Comparison of ENCODE assay signal across 1 cellular context in the genomic region with DNA sequence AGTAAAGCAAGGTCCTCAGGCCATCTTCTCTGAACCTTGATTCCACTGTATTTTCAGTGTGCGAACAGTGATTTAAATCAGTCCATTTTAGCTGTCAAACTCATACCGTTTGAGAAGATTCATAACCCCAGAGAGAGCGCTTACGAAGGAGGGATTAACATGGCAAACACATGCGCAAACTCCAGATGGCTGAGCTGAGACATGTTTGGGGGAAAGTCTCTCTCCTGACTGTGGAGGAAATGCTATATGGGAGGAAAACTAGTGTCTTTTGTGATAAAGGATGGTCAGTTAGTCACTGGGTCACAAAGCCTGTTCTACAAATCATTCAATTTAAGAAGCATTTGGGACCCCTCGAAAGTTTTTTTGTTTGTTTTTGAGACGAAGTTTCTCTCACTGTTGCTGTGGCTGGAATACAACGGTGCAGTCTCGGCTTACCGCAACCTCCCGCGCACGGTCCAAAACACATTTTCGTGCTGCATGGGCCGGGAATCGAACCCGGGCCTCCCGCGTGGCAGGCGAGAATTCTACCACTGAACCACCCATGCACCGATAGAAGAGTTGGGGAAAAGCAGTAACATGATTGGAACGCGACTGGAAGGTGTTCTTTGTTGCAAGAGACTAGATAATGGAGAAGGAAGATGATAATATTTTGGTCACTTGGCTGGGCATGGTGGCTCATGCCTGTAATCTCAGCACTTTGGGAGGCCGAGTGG.
TF ChIP-seq lines count a peak whose summit lies in the region.

No MANE protein-coding gene starts in this region.

TF ChIP-seq in K562, 482 proteins besides CTCF, POLR2A, EP300 and RAD21 (continued from another document and continues in another):
- TF ChIP-seq, protein P1, sequence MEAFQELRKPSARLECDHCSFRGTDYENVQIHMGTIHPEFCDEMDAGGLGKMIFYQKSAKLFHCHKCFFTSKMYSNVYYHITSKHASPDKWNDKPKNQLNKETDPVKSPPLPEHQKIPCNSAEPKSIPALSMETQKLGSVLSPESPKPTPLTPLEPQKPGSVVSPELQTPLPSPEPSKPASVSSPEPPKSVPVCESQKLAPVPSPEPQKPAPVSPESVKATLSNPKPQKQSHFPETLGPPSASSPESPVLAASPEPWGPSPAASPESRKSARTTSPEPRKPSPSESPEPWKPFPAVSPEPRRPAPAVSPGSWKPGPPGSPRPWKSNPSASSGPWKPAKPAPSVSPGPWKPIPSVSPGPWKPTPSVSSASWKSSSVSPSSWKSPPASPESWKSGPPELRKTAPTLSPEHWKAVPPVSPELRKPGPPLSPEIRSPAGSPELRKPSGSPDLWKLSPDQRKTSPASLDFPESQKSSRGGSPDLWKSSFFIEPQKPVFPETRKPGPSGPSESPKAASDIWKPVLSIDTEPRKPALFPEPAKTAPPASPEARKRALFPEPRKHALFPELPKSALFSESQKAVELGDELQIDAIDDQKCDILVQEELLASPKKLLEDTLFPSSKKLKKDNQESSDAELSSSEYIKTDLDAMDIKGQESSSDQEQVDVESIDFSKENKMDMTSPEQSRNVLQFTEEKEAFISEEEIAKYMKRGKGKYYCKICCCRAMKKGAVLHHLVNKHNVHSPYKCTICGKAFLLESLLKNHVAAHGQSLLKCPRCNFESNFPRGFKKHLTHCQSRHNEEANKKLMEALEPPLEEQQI (IDR thresholded peaks at IDR 0.05) = no peak
- TF ChIP-seq ARID2 (IDR thresholded peaks at IDR 0.05) (no peak), THRAP3 (IDR thresholded peaks at IDR 0.05; ENCODE audit: borderline replicate concordance) (no peak), ZNF830 (CRISPR knock-in tag; IDR thresholded peaks at IDR 0.05) (no peak), SP2 (IDR thresholded peaks at IDR 0.05; ENCODE audit: extremely low read depth, low read depth, low read length, poor library complexity, severe bottlenecking) (no peak), ZNF79 (CRISPR knock-in tag; IDR thresholded peaks at IDR 0.05; ENCODE audit: low read depth) (no peak), ZFP36 (IDR thresholded peaks at IDR 0.05; ENCODE audit: low read depth, low read length, partially characterized antibody) (no peak), CBFA2T2 (conservative IDR thresholded peaks at IDR 0.05) (no peak), RBBP5 (IDR thresholded peaks at IDR 0.05; ENCODE audit: borderline replicate concordance, insufficient read depth, low read length, poor library complexity, severe bottlenecking) (no peak), RB1 (IDR thresholded peaks at IDR 0.05; ENCODE audit: low read depth) (0 out of 2 replicates have a peak, but pooled peaks have one; percentile 25), RBFOX2 (IDR thresholded peaks at IDR 0.05; ENCODE audit: low read depth, low read length) (no peak), SMAD1 (IDR thresholded peaks at IDR 0.05; ENCODE audit: low read depth, low read length, partially characterized antibody) (no peak), HIVEP1 (CRISPR knock-in tag; IDR thresholded peaks at IDR 0.05) (no peak), TCF3 (CRISPR knock-in tag; IDR thresholded peaks at IDR 0.05) (no peak), MCM2 (IDR thresholded peaks at IDR 0.05; ENCODE audit: low read depth) (no peak), ZNF133 (CRISPR knock-in tag; IDR thresholded peaks at IDR 0.05) (no peak), TBP (optimal IDR thresholded peaks at IDR 0.05; ENCODE audit: low read depth, low read length) (peak; percentile 99), ERF (CRISPR knock-in tag; IDR thresholded peaks at IDR 0.05) (no peak), KAT8 (IDR thresholded peaks at IDR 0.05; ENCODE audit: low read depth) (no peak), RBM34 (IDR thresholded peaks at IDR 0.05; ENCODE audit: borderline replicate concordance, insufficient read depth, low read length) (no peak), C11orf30 (IDR thresholded peaks at IDR 0.05; ENCODE audit: low read depth) (no peak), SMAD2 (IDR thresholded peaks at IDR 0.05; ENCODE audit: low read depth, low read length) (no peak), PTRF (tag; IDR thresholded peaks at IDR 0.05) (no peak), ETS2 (tag; IDR thresholded peaks at IDR 0.05; ENCODE audit: borderline replicate concordance, poor library complexity, severe bottlenecking) (no peak), SMARCA4 (IDR thresholded peaks at IDR 0.05) (no peak), NFATC3 (IDR thresholded peaks at IDR 0.05) (no peak), ZNF217 (CRISPR knock-in tag; IDR thresholded peaks at IDR 0.05) (no peak), ZNF232 (CRISPR knock-in tag; IDR thresholded peaks at IDR 0.05) (no peak), ZNF444 (CRISPR knock-in tag; IDR thresholded peaks at IDR 0.05) (no peak), NFXL1 (CRISPR knock-in tag; IDR thresholded peaks at IDR 0.05) (no peak), GABPB2 (CRISPR knock-in tag; conservative IDR thresholded peaks at IDR 0.05) (no peak), ZFPM2 (CRISPR knock-in tag; IDR thresholded peaks at IDR 0.05) (no peak), ZNF431 (CRISPR knock-in tag; IDR thresholded peaks at IDR 0.05) (no peak), ZNF146 (CRISPR knock-in tag; IDR thresholded peaks at IDR 0.05; ENCODE audit: unreplicated experiment) (no peak)
- TF ChIP-seq, protein P2, sequence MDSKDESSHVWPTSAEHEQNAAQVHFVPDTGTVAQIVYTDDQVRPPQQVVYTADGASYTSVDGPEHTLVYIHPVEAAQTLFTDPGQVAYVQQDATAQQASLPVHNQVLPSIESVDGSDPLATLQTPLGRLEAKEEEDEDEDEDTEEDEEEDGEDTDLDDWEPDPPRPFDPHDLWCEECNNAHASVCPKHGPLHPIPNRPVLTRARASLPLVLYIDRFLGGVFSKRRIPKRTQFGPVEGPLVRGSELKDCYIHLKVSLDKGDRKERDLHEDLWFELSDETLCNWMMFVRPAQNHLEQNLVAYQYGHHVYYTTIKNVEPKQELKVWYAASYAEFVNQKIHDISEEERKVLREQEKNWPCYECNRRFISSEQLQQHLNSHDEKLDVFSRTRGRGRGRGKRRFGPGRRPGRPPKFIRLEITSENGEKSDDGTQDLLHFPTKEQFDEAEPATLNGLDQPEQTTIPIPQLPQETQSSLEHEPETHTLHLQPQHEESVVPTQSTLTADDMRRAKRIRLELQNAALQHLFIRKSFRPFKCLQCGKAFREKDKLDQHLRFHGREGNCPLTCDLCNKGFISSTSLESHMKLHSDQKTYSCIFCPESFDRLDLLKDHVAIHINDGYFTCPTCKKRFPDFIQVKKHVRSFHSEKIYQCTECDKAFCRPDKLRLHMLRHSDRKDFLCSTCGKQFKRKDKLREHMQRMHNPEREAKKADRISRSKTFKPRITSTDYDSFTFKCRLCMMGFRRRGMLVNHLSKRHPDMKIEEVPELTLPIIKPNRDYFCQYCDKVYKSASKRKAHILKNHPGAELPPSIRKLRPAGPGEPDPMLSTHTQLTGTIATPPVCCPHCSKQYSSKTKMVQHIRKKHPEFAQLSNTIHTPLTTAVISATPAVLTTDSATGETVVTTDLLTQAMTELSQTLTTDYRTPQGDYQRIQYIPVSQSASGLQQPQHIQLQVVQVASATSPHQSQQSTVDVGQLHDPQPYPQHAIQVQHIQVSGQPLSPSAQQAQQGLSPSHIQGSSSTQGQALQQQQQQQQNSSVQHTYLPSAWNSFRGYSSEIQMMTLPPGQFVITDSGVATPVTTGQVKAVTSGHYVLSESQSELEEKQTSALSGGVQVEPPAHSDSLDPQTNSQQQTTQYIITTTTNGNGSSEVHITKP (IDR thresholded peaks at IDR 0.05; ENCODE audit: partially characterized antibody) = no peak
- TF ChIP-seq, protein P3, sequence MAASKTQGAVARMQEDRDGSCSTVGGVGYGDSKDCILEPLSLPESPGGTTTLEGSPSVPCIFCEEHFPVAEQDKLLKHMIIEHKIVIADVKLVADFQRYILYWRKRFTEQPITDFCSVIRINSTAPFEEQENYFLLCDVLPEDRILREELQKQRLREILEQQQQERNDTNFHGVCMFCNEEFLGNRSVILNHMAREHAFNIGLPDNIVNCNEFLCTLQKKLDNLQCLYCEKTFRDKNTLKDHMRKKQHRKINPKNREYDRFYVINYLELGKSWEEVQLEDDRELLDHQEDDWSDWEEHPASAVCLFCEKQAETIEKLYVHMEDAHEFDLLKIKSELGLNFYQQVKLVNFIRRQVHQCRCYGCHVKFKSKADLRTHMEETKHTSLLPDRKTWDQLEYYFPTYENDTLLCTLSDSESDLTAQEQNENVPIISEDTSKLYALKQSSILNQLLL (CRISPR knock-in tag; IDR thresholded peaks at IDR 0.05; ENCODE audit: borderline replicate concordance) = no peak
- TF ChIP-seq, protein P4, sequence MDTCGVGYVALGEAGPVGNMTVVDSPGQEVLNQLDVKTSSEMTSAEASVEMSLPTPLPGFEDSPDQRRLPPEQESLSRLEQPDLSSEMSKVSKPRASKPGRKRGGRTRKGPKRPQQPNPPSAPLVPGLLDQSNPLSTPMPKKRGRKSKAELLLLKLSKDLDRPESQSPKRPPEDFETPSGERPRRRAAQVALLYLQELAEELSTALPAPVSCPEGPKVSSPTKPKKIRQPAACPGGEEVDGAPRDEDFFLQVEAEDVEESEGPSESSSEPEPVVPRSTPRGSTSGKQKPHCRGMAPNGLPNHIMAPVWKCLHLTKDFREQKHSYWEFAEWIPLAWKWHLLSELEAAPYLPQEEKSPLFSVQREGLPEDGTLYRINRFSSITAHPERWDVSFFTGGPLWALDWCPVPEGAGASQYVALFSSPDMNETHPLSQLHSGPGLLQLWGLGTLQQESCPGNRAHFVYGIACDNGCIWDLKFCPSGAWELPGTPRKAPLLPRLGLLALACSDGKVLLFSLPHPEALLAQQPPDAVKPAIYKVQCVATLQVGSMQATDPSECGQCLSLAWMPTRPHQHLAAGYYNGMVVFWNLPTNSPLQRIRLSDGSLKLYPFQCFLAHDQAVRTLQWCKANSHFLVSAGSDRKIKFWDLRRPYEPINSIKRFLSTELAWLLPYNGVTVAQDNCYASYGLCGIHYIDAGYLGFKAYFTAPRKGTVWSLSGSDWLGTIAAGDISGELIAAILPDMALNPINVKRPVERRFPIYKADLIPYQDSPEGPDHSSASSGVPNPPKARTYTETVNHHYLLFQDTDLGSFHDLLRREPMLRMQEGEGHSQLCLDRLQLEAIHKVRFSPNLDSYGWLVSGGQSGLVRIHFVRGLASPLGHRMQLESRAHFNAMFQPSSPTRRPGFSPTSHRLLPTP (IDR thresholded peaks at IDR 0.05; ENCODE audit: borderline replicate concordance, extremely low read depth, insufficient read length) = peak; percentile 64
- TF ChIP-seq, protein P5, sequence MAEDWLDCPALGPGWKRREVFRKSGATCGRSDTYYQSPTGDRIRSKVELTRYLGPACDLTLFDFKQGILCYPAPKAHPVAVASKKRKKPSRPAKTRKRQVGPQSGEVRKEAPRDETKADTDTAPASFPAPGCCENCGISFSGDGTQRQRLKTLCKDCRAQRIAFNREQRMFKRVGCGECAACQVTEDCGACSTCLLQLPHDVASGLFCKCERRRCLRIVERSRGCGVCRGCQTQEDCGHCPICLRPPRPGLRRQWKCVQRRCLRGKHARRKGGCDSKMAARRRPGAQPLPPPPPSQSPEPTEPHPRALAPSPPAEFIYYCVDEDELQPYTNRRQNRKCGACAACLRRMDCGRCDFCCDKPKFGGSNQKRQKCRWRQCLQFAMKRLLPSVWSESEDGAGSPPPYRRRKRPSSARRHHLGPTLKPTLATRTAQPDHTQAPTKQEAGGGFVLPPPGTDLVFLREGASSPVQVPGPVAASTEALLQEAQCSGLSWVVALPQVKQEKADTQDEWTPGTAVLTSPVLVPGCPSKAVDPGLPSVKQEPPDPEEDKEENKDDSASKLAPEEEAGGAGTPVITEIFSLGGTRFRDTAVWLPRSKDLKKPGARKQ (CRISPR knock-in tag; IDR thresholded peaks at IDR 0.05) = no peak
- TF ChIP-seq, protein P6, sequence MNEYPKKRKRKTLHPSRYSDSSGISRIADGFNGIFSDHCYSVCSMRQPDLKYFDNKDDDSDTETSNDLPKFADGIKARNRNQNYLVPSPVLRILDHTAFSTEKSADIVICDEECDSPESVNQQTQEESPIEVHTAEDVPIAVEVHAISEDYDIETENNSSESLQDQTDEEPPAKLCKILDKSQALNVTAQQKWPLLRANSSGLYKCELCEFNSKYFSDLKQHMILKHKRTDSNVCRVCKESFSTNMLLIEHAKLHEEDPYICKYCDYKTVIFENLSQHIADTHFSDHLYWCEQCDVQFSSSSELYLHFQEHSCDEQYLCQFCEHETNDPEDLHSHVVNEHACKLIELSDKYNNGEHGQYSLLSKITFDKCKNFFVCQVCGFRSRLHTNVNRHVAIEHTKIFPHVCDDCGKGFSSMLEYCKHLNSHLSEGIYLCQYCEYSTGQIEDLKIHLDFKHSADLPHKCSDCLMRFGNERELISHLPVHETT (CRISPR knock-in tag; conservative IDR thresholded peaks at IDR 0.05 in 1 of 2, IDR thresholded peaks at IDR 0.05 in 1 of 2) = no peak
- TF ChIP-seq, protein P7, sequence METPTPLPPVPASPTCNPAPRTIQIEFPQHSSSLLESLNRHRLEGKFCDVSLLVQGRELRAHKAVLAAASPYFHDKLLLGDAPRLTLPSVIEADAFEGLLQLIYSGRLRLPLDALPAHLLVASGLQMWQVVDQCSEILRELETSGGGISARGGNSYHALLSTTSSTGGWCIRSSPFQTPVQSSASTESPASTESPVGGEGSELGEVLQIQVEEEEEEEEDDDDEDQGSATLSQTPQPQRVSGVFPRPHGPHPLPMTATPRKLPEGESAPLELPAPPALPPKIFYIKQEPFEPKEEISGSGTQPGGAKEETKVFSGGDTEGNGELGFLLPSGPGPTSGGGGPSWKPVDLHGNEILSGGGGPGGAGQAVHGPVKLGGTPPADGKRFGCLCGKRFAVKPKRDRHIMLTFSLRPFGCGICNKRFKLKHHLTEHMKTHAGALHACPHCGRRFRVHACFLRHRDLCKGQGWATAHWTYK (CRISPR knock-in tag; IDR thresholded peaks at IDR 0.05) = no peak
- TF ChIP-seq, protein P8, sequence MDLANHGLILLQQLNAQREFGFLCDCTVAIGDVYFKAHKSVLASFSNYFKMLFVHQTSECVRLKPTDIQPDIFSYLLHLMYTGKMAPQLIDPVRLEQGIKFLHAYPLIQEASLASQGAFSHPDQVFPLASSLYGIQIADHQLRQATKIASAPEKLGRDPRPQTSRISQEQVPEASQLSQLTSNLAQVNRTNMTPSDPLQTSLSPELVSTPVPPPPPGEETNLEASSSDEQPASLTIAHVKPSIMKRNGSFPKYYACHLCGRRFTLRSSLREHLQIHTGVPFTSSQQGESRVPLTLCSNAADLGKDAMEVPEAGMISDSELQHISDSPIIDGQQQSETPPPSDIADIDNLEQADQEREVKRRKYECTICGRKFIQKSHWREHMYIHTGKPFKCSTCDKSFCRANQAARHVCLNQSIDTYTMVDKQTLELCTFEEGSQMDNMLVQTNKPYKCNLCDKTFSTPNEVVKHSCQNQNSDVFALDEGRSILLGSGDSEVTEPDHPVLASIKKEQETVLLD (IDR thresholded peaks at IDR 0.05) = no peak
- TF ChIP-seq, protein P9, sequence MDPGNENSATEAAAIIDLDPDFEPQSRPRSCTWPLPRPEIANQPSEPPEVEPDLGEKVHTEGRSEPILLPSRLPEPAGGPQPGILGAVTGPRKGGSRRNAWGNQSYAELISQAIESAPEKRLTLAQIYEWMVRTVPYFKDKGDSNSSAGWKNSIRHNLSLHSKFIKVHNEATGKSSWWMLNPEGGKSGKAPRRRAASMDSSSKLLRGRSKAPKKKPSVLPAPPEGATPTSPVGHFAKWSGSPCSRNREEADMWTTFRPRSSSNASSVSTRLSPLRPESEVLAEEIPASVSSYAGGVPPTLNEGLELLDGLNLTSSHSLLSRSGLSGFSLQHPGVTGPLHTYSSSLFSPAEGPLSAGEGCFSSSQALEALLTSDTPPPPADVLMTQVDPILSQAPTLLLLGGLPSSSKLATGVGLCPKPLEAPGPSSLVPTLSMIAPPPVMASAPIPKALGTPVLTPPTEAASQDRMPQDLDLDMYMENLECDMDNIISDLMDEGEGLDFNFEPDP (CRISPR knock-in tag; IDR thresholded peaks at IDR 0.05) = no peak
